Comparison of ENCODE assay signal across 8 cellular contexts in genomic region chr3:180913582-180914404, GRCh38. TPM values are rescaled to one million over a fixed set of nuclear protein-coding genes. Genes with fewer than 3 reads are reported as not detected.
DNase-seq lines count a peak whose midpoint lies in the region; ATAC-seq, FAIRE-seq and TF ChIP-seq lines count a peak whose summit lies in the region.

No MANE protein-coding gene starts in this region.

- CTCF ChIA-PET in endothelial cell of umbilical vein (lab: Charles Lee): interaction anchor here (2.1 kb wide), 1 partner anchor 21 kb away, joined by 8 read pairs; no protein-coding TSS in a partner anchor

- ATAC-seq in GM21526 (IDR thresholded peaks at IDR 0.05; ENCODE audit: low FRiP score, unreplicated experiment): no peak

- H3K27ac ChIP-seq in endothelial cell of umbilical vein (ENCODE audit: insufficient read depth, low read depth, low read length): peak overlapping the region; percentile 92

- no peak for TF ChIP-seq POLR2A in endothelial cell of umbilical vein (IDR thresholded peaks at IDR 0.05; ENCODE audit: low read depth, low read length)

- no TSS peak for BruUV-seq in endothelial cell of umbilical vein (replicated peaks; lab: Mats Ljungman, UMichigan)

- no peaks in the 10 kb centered on the region for H3K27me3 ChIP-seq in GM06990 (replicated peaks; ENCODE audit: control insufficient read depth, insufficient read depth, low read length)
- H3K27me3 ChIP-seq in NT2/D1 (ENCODE audit: insufficient read depth, insufficient read length): no peaks in the 10 kb centered on the region
- H3K27me3 ChIP-seq in endothelial cell of umbilical vein (ENCODE audit: control insufficient read depth in 2 of 2, insufficient read depth in 2 of 2, low read length in 2 of 2): no peaks in the 10 kb centered on the region
- H3K27me3 ChIP-seq in neuron (ENCODE audit: insufficient read depth, low read length): no peaks in the 10 kb centered on the region

- no peak for FAIRE-seq in endothelial cell of umbilical vein (lab: Jason Lieb, UNC)

- no peaks in the 10 kb centered on the region for H3K4me1 ChIP-seq in NT2/D1 (ENCODE audit: insufficient read depth, insufficient read length)
- peaks cover 16% of the 10 kb centered on the region for H3K4me1 ChIP-seq in endothelial cell of umbilical vein (ENCODE audit: control insufficient read depth, extremely low read depth, insufficient read depth, low read length)
- peaks cover 21% of the 10 kb centered on the region for H3K4me1 ChIP-seq in neuron (ENCODE audit: insufficient read depth, low read length)

- peak overlapping the region; percentile 95 for H3K4me3 ChIP-seq in GM06990 (replicated peaks; ENCODE audit: low read depth, low read length)
- H3K4me3 ChIP-seq in NT2/D1 (ENCODE audit: insufficient read length, low read depth): peak overlapping the region; percentile 99
- peak overlapping the region; percentile 81 to 98 (median 90) for H3K4me3 ChIP-seq in endothelial cell of umbilical vein (replicated peaks in 1 of 3; ENCODE audit: insufficient read depth in 1 of 3, low read depth in 1 of 3, low read length in 3 of 3)
- H3K4me3 ChIP-seq in neuron (ENCODE audit: low read length): peak overlapping the region; percentile 99

- H3K9ac ChIP-seq in NT2/D1 (ENCODE audit: insufficient read length, low read depth) (peak overlapping the region; percentile 100), endothelial cell of umbilical vein (replicated peaks; ENCODE audit: extremely low read depth, insufficient read depth, low read length) (peak overlapping the region; percentile 98)

- no peaks in the 10 kb centered on the region for H3K9me3 ChIP-seq in NT2/D1 (ENCODE audit: insufficient read depth, low read length)
- H3K9me3 ChIP-seq in endothelial cell of umbilical vein (replicated peaks; ENCODE audit: control insufficient read depth, insufficient read depth, low read length): no peaks in the 10 kb centered on the region
- no peaks in the 10 kb centered on the region for H3K9me3 ChIP-seq in neuron (ENCODE audit: low read length)

- no peaks in the 10 kb centered on the region for H3K36me3 ChIP-seq in GM06990 (ENCODE audit: control insufficient read depth, insufficient read depth, low read length)
- H3K36me3 ChIP-seq in NT2/D1 (ENCODE audit: insufficient read depth, insufficient read length, low read length): peaks cover 45% of the 10 kb centered on the region
- H3K36me3 ChIP-seq in endothelial cell of umbilical vein (ENCODE audit: control insufficient read depth in 2 of 2, extremely low read depth in 1 of 2, insufficient read depth in 2 of 2, low read length in 2 of 2): peaks cover 0 to 3% of the 10 kb centered on the region in 2 experiments
- H3K36me3 ChIP-seq in neuron (ENCODE audit: insufficient read depth, low read length): peaks cover 25% of the 10 kb centered on the region

- H3K9me1 ChIP-seq in endothelial cell of umbilical vein (replicated peaks; ENCODE audit: control insufficient read depth, extremely low read depth, insufficient read depth, low read length): no peaks in the 10 kb centered on the region

- POLR2A ChIA-PET in endothelial cell of umbilical vein (lab: Charles Lee): no interaction called here

- dilution Hi-C loops in endothelial cell of umbilical vein (cut with MboI; ENCODE audit: extremely low pct_ligation_motif_present, low sequenced_read_pairs): no loop called here

- DNase-seq in GM06990 (ENCODE audit: extremely low read depth, insufficient read length) (no peak), NT2/D1 (ENCODE audit: low read depth, low spot score) (no peak), endothelial cell of umbilical vein (ENCODE audit: low read depth, low spot score) (peak; percentile 38), kidney glomerular epithelial cell (lab: John Stamatoyannopoulos, UW) (no peak), SIG-M5 treated with dmso at 0.1 percent for 504 hours (lab: John Stamatoyannopoulos, UW; ENCODE audit: unreplicated experiment) (no peak)
- no peak for DNase-seq in activated CD8-positive, alpha-beta memory T cell treated with anti-CD3 and anti-CD28 coated beads, Interleukin-2, amount 50 U/mL, for 4 hours

- TF ChIP-seq CTCF in GM06990 (IDR thresholded peaks at IDR 0.05; ENCODE audit: insufficient read depth, low read length, poor library complexity, severe bottlenecking): no peak
- TF ChIP-seq CTCF in endothelial cell of umbilical vein (IDR thresholded peaks at IDR 0.05; ENCODE audit: extremely low read depth in 1 of 2, insufficient read depth in 1 of 2, low read depth in 1 of 2, low read length in 2 of 2): no peak

- peak overlapping the region; percentile 97 for H3K4me2 ChIP-seq in endothelial cell of umbilical vein (ENCODE audit: insufficient read depth, low read length)

- H4K20me1 ChIP-seq in endothelial cell of umbilical vein (replicated peaks; ENCODE audit: control insufficient read depth, extremely low read depth, insufficient read depth, low read length): peaks cover 13% of the 10 kb centered on the region

- intact Hi-C loops in endothelial cell of umbilical vein (cut with micrococcal nuclease): loop anchor here (5.0 kb wide), 3 partner anchors 74 to 789 kb away; partner anchors contain the start of genes DNAJC19 and TTC14

- H2AFZ ChIP-seq in endothelial cell of umbilical vein (ENCODE audit: low read depth, low read length): no peak overlapping the region
- peak overlapping the region; percentile 94 for H2AFZ ChIP-seq in neuron (ENCODE audit: low read depth, low read length)

- peaks cover 63% of the 10 kb centered on the region for H3K79me2 ChIP-seq in endothelial cell of umbilical vein (ENCODE audit: control insufficient read depth, insufficient read depth, low read length)

TF ChIP-seq in endothelial cell of umbilical vein, 7 proteins besides CTCF, POLR2A, EP300 and RAD21:
- no peak for TF ChIP-seq GATA2 (IDR thresholded peaks at IDR 0.05; ENCODE audit: insufficient read depth, insufficient read length, low read depth, low read length)
- TF ChIP-seq EZH2 (IDR thresholded peaks at IDR 0.05; ENCODE audit: borderline replicate concordance, low read depth, low read length, severe bottlenecking): no peak

RNA-seq across cellular contexts. Expression of gene FXR1, which starts 1.3 kb away (rescaled TPM):
- total RNA-seq in endothelial cell of umbilical vein: 183 and 186 TPM in 2 replicates
- 57.8 and 87.3 TPM in 2 replicates for polyA plus RNA-seq in endothelial cell of umbilical vein
- 121 and 126 TPM in 2 replicates for polyA plus RNA-seq in endothelial cell of umbilical vein (2011; cell fraction: cytosol; rRNA removed)
- 110 and 148 TPM in 2 replicates for polyA plus RNA-seq in endothelial cell of umbilical vein (2011; cell fraction: nucleus; rRNA removed)
- polyA plus RNA-seq in endothelial cell of umbilical vein (2012): 135 and 152 TPM in 2 replicates
- polyA minus RNA-seq in endothelial cell of umbilical vein: 171 and 199 TPM in 2 replicates
- 110 TPM for polyA minus RNA-seq in endothelial cell of umbilical vein (2011; cell fraction: cytosol; rRNA and poly(A)+ RNA removed)
- polyA minus RNA-seq in endothelial cell of umbilical vein (2011; cell fraction: nucleus; rRNA and poly(A)+ RNA removed): 127 and 170 TPM in 2 replicates
